29 cellular contexts compared by ENCODE assay signal in genomic region chrX:116289592-116289991, GRCh38.
"Had no signal": no experiment of that assay in that cellular context is flagged by ENCODE, and none has a peak within 500 bp of the region (broad histone marks: within the 10 kb centered on the region; RNA-seq: fewer than 3 reads in every experiment).

No MANE protein-coding gene starts in this region.

- DNase-seq: hippocampal formation; kidney glomerular epithelial cell; left cardiac atrium; lower lobe of right lung; mesenchymal stem cell; naive thymus-derived CD8-positive, alpha-beta T cell; nucleus accumbens; pancreas; posterior cingulate gyrus; retina; right cardiac atrium; stimulated activated CD4-positive, alpha-beta T cell treated with anti-CD3 and anti-CD28 coated beads, Interleukin-12 subunit alpha, Interleukin-12 subunit beta, amount 100 ng/mL, for 4 hours; stimulated activated CD4-positive, alpha-beta T cell treated with anti-CD3 and anti-CD28 coated beads, Interleukin-15, amount 100 ng/mL, for 24 hours; stimulated activated CD4-positive, alpha-beta T cell treated with anti-CD3 and anti-CD28 coated beads, Interleukin-2, amount 100 ng/mL, for 24 hours; stimulated activated CD4-positive, alpha-beta T cell treated with anti-CD3 and anti-CD28 coated beads, Interleukin-4, amount 100 ng/mL, for 1 hour; stimulated activated naive B cell treated with anti-CD40 and anti-IgM and Interleukin-4, amounts not matched to agents 10 μg/mL and 1 μg/mL and 100 μg/mL, for 72 hours; stimulated activated naive CD8-positive, alpha-beta T cell treated with anti-CD3 and anti-CD28 coated beads, Interleukin-15, Interleukin-2, amounts not matched to agents 100 U/mL and 50 U/mL, for 24 hours; stomach; testis; thyroid gland; transverse colon; upper lobe of left lung had no signal

- H3K4me3 ChIP-seq: lower lobe of right lung, pancreas, prostate gland, skin epidermis, stomach, testis, thyroid gland, transverse colon, upper lobe of left lung had no signal

- FAIRE-seq: urothelium cell line had no signal

- H3K36me3 ChIP-seq: lower lobe of right lung, pancreas, prostate gland, stomach, thyroid gland, transverse colon, upper lobe of left lung had no signal

- H3K4me3 Mint-ChIP-seq: naive thymus-derived CD8-positive, alpha-beta T cell; nephron; neural crest cell; stimulated activated naive B cell treated with anti-CD40 and anti-IgM and Interleukin-4, amounts not matched to agents 10 μg/mL and 1 μg/mL and 100 μg/mL, for 72 hours had no signal

- H3K27me3 Mint-ChIP-seq: naive thymus-derived CD8-positive, alpha-beta T cell; stimulated activated naive B cell treated with anti-CD40 and anti-IgM and Interleukin-4, amounts not matched to agents 10 μg/mL and 1 μg/mL and 100 μg/mL, for 72 hours had no signal

- H3K4me1 Mint-ChIP-seq: naive thymus-derived CD8-positive, alpha-beta T cell; neural crest cell; stimulated activated naive B cell treated with anti-CD40 and anti-IgM and Interleukin-4, amounts not matched to agents 10 μg/mL and 1 μg/mL and 100 μg/mL, for 72 hours had no signal

- H3K4me1 ChIP-seq: lower lobe of right lung, pancreas, prostate gland, stomach, testis, thyroid gland, transverse colon, upper lobe of left lung had no signal

- H3K9me3 Mint-ChIP-seq: nephron, neural crest cell had no signal

- H3K27ac ChIP-seq: lower lobe of right lung, pancreas, prostate gland, skin epidermis, stomach, testis, thyroid gland, transverse colon, upper lobe of left lung had no signal

- H3K27me3 ChIP-seq: pancreas, stomach, testis, thyroid gland, transverse colon, upper lobe of left lung had no signal

- H3K9me3 ChIP-seq: lower lobe of right lung, pancreas, prostate gland, stomach, testis, thyroid gland, transverse colon, upper lobe of left lung had no signal

- H3K36me3 Mint-ChIP-seq: naive thymus-derived CD8-positive, alpha-beta T cell; stimulated activated naive B cell treated with anti-CD40 and anti-IgM and Interleukin-4, amounts not matched to agents 10 μg/mL and 1 μg/mL and 100 μg/mL, for 72 hours had no signal

- ATAC-seq: left cardiac atrium; left lobe of liver; naive thymus-derived CD8-positive, alpha-beta T cell; pancreas; right cardiac atrium; sciatic nerve; stimulated activated naive B cell treated with anti-CD40 and anti-IgM and Interleukin-4, amounts not matched to agents 10 μg/mL and 1 μg/mL and 100 μg/mL, for 72 hours; stimulated activated naive CD8-positive, alpha-beta T cell treated with anti-CD3 and anti-CD28 coated beads, Interleukin-15, Interleukin-2, amounts not matched to agents 100 U/mL and 50 U/mL, for 24 hours had no signal

- H3K27ac Mint-ChIP-seq: naive thymus-derived CD8-positive, alpha-beta T cell; nephron; stimulated activated naive B cell treated with anti-CD40 and anti-IgM and Interleukin-4, amounts not matched to agents 10 μg/mL and 1 μg/mL and 100 μg/mL, for 72 hours had no signal
